Comparison of ENCODE assay signal across 32 cellular contexts in genomic region chr7:102988088-102988487, GRCh38.
"Had no signal": no experiment of that assay in that cellular context is flagged by ENCODE, and none has a peak within 500 bp of the region (broad histone marks: within the 10 kb centered on the region; RNA-seq: fewer than 3 reads in every experiment).

No MANE protein-coding gene starts in this region.

- H3K36me3 ChIP-seq: ascending aorta, breast epithelium, cardiac muscle cell, esophagus muscularis mucosa, gastrocnemius medialis, heart right ventricle had no signal

- H3K9me3 ChIP-seq: ascending aorta, breast epithelium, esophagus muscularis mucosa, gastrocnemius medialis, heart right ventricle had no signal

- ATAC-seq: activated naive CD4-positive, alpha-beta T cell treated with anti-CD3 and anti-CD28 coated beads, Interleukin-2, amount 50 U/mL, for 72 hours; activated T-cell treated with anti-CD3 and anti-CD28 coated beads, Interleukin-2, amount 50 U/mL, for 72 hours; effector memory CD8-positive, alpha-beta T cell; foreskin keratinocyte; gastrocnemius medialis; heart right ventricle; WTC11 had no signal

- H3K27ac Mint-ChIP-seq: activated CD4-positive, alpha-beta memory T cell treated with anti-CD3 and anti-CD28 coated beads, Interleukin-2, amount 10 ng/mL, durations not matched to agents 7 days and 5 days; activated CD4-positive, alpha-beta T cell treated with anti-CD3 and anti-CD28 coated beads, Interleukin-2, amount 10 ng/mL, durations not matched to agents 7 days and 5 days; activated naive CD4-positive, alpha-beta T cell treated with anti-CD3 and anti-CD28 coated beads, Interleukin-2, amount 10 ng/mL, durations not matched to agents 7 days and 5 days; activated naive CD4-positive, alpha-beta T cell treated with anti-CD3 and anti-CD28 coated beads, Interleukin-2, amount 50 U/mL, for 72 hours; activated naive CD8-positive, alpha-beta T cell treated with anti-CD3 and anti-CD28 coated beads, Interleukin-2, amount 10 ng/mL, durations not matched to agents 7 days and 5 days; activated T-cell treated with anti-CD3 and anti-CD28 coated beads, Interleukin-2, amount 50 U/mL, for 24 hours; activated T-cell treated with anti-CD3 and anti-CD28 coated beads, Interleukin-2, amount 50 U/mL, for 72 hours; brain; effector memory CD8-positive, alpha-beta T cell; WTC11 had no signal

- H3K27me3 ChIP-seq: ascending aorta, breast epithelium, cardiac muscle cell, esophagus muscularis mucosa, foreskin keratinocyte, gastrocnemius medialis, heart right ventricle had no signal

- H3K4me1 ChIP-seq: breast epithelium, gastrocnemius medialis had no signal

- H3K27ac ChIP-seq: breast epithelium, cardiac muscle cell, esophagus muscularis mucosa, foreskin keratinocyte, gastrocnemius medialis had no signal

- H3K4me3 Mint-ChIP-seq: activated CD4-positive, alpha-beta memory T cell treated with anti-CD3 and anti-CD28 coated beads, Interleukin-2, amount 10 ng/mL, durations not matched to agents 7 days and 5 days; activated CD4-positive, alpha-beta T cell treated with anti-CD3 and anti-CD28 coated beads, Interleukin-2, amount 10 ng/mL, durations not matched to agents 7 days and 5 days; activated naive CD4-positive, alpha-beta T cell treated with anti-CD3 and anti-CD28 coated beads, Interleukin-2, amount 10 ng/mL, durations not matched to agents 7 days and 5 days; activated naive CD8-positive, alpha-beta T cell treated with anti-CD3 and anti-CD28 coated beads, Interleukin-2, amount 10 ng/mL, durations not matched to agents 7 days and 5 days; activated T-cell treated with anti-CD3 and anti-CD28 coated beads, Interleukin-2, amount 50 U/mL, for 24 hours; activated T-cell treated with anti-CD3 and anti-CD28 coated beads, Interleukin-2, amount 50 U/mL, for 72 hours; brain; effector memory CD8-positive, alpha-beta T cell; WTC11 had no signal

- H3K4me3 ChIP-seq: ascending aorta, breast epithelium, cardiac muscle cell, esophagus muscularis mucosa, gastrocnemius medialis, heart right ventricle had no signal

- H3K4me1 Mint-ChIP-seq: activated naive CD4-positive, alpha-beta T cell treated with anti-CD3 and anti-CD28 coated beads, Interleukin-2, amount 10 ng/mL, durations not matched to agents 7 days and 5 days; brain; WTC11 had no signal

- H3K27me3 Mint-ChIP-seq: activated CD4-positive, alpha-beta memory T cell treated with anti-CD3 and anti-CD28 coated beads, Interleukin-2, amount 10 ng/mL, durations not matched to agents 7 days and 5 days; activated CD4-positive, alpha-beta T cell treated with anti-CD3 and anti-CD28 coated beads, Interleukin-2, amount 10 ng/mL, durations not matched to agents 7 days and 5 days; activated naive CD4-positive, alpha-beta T cell treated with anti-CD3 and anti-CD28 coated beads, Interleukin-2, amount 10 ng/mL, durations not matched to agents 7 days and 5 days; activated T-cell treated with anti-CD3 and anti-CD28 coated beads, Interleukin-2, amount 50 U/mL, for 24 hours; brain had no signal

- H3K9me3 Mint-ChIP-seq: activated CD4-positive, alpha-beta memory T cell treated with anti-CD3 and anti-CD28 coated beads, Interleukin-2, amount 10 ng/mL, durations not matched to agents 7 days and 5 days; activated CD4-positive, alpha-beta T cell treated with anti-CD3 and anti-CD28 coated beads, Interleukin-2, amount 10 ng/mL, durations not matched to agents 7 days and 5 days; activated naive CD4-positive, alpha-beta T cell treated with anti-CD3 and anti-CD28 coated beads, Interleukin-2, amount 10 ng/mL, durations not matched to agents 7 days and 5 days; activated naive CD4-positive, alpha-beta T cell treated with anti-CD3 and anti-CD28 coated beads, Interleukin-2, amount 50 U/mL, for 72 hours; activated T-cell treated with anti-CD3 and anti-CD28 coated beads, Interleukin-2, amount 50 U/mL, for 24 hours; activated T-cell treated with anti-CD3 and anti-CD28 coated beads, Interleukin-2, amount 50 U/mL, for 72 hours; brain; effector memory CD8-positive, alpha-beta T cell; WTC11 had no signal

- H3K36me3 Mint-ChIP-seq: activated naive CD4-positive, alpha-beta T cell treated with anti-CD3 and anti-CD28 coated beads, Interleukin-2, amount 10 ng/mL, durations not matched to agents 7 days and 5 days; activated naive CD4-positive, alpha-beta T cell treated with anti-CD3 and anti-CD28 coated beads, Interleukin-2, amount 50 U/mL, for 72 hours; activated naive CD8-positive, alpha-beta T cell treated with anti-CD3 and anti-CD28 coated beads, Interleukin-2, amount 10 ng/mL, durations not matched to agents 7 days and 5 days; brain; WTC11 had no signal

- DNase-seq: activated CD4-positive, alpha-beta memory T cell treated with anti-CD3 and anti-CD28 coated beads, Interleukin-2, amount 10 ng/mL, durations not matched to agents 7 days and 5 days; activated CD4-positive, alpha-beta T cell treated with anti-CD3 and anti-CD28 coated beads for 1 hour; activated CD4-positive, alpha-beta T cell treated with anti-CD3 and anti-CD28 coated beads for 4 hours; activated CD4-positive, alpha-beta T cell treated with anti-CD3 and anti-CD28 coated beads, Interleukin-2, amount 10 ng/mL, durations not matched to agents 7 days and 5 days; activated CD4-positive, alpha-beta T cell treated with anti-CD3 and anti-CD28 coated beads, Interleukin-2, amount 50 U/mL, for 4 hours; activated CD8-positive, alpha-beta memory T cell treated with anti-CD3 and anti-CD28 coated beads, Interleukin-2, amount 50 U/mL, for 48 hours; activated gamma-delta T cell; activated naive CD4-positive, alpha-beta T cell; activated naive CD4-positive, alpha-beta T cell treated with anti-CD3 and anti-CD28 coated beads, Interleukin-2, amount 10 ng/mL, durations not matched to agents 7 days and 5 days; activated naive CD8-positive, alpha-beta T cell treated with anti-CD3 and anti-CD28 coated beads, Interleukin-2, amount 10 ng/mL, durations not matched to agents 7 days and 5 days; activated T-cell treated with anti-CD3 and anti-CD28 coated beads for 4 hours; activated T-cell treated with anti-CD3 and anti-CD28 coated beads, Interleukin-2, amount 50 U/mL, for 24 hours; activated T-cell treated with anti-CD3 and anti-CD28 coated beads, Interleukin-2, amount 50 U/mL, for 72 hours; central memory CD4-positive, alpha-beta T cell; cerebellar nuclear complex; cortex of kidney; dermis blood vessel endothelial cell; effector CD4-positive, alpha-beta T cell; effector memory CD8-positive, alpha-beta T cell; erythroblast; foreskin keratinocyte; gastrocnemius medialis; glutamatergic neuron; heart right ventricle; T-helper 2 cell had no signal
